17 cellular contexts compared by ENCODE assay signal in the genomic region with DNA sequence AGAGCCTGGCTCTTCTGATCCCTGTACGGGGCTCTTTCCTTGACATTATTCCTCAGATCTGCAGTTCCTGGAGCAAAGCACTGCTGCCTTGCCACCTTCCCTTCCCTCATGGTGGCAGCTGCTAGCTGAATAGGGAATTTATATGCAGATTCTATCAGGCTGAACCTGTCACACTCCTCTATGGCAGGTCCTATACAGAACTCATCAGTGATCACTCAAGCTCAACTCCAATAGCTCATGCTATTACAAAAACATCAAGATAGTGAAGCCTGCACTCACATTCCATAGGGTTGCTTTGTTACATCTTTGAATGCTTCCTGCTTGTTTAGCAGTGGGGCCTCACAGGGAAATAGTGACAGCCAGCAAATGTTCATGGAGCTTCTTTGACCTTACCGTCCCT.
A peak's percentile ranks its signal among the peaks of the same experiment; 100 is the strongest.
DNase-seq lines count a peak whose midpoint lies in the region; ATAC-seq and TF ChIP-seq lines count a peak whose summit lies in the region.
"Had no signal": no experiment of that assay in that cellular context is flagged by ENCODE, and none has a peak within 500 bp of the region (broad histone marks: within the 10 kb centered on the region; RNA-seq: fewer than 3 reads in every experiment).

No MANE protein-coding gene starts in this region.

- H3F3A ChIP-seq in neural cell (ENCODE audit: insufficient read depth, low read length, poor library complexity, severe bottlenecking) = no peaks in the 10 kb centered on the region

- TF ChIP-seq POLR2A in esophagus muscularis mucosa (IDR thresholded peaks at IDR 0.05; ENCODE audit: low read depth) (no peak), vagina (IDR thresholded peaks at IDR 0.05) (no peak)

- peak; percentile 66 for TF ChIP-seq RAD21 in neural cell (conservative IDR thresholded peaks at IDR 0.05)

- no peaks in the 10 kb centered on the region for H3K36me3 ChIP-seq in esophagus muscularis mucosa
- no peaks in the 10 kb centered on the region for H3K36me3 ChIP-seq in neural cell (ENCODE audit: insufficient read depth, low read length)
- H3K36me3 ChIP-seq in vagina = no peaks in the 10 kb centered on the region

- H4K20me1 ChIP-seq in neural cell (ENCODE audit: insufficient read depth) = no peaks in the 10 kb centered on the region

- H3K27ac ChIP-seq in esophagus muscularis mucosa (replicated peaks in 1 of 4) = no peak overlapping the region
- peak overlapping the region; percentile 92 for H3K27ac ChIP-seq in neural cell (ENCODE audit: low read length)
- no peak overlapping the region for H3K27ac ChIP-seq in vagina
- H3K27ac ChIP-seq: 22Rv1, A549, C4-2B had no signal

- ATAC-seq in GM21447 (IDR thresholded peaks at IDR 0.05; ENCODE audit: unreplicated experiment) (no peak), omental fat pad (ENCODE audit: low FRiP score) (no peak)
- ATAC-seq: A549 had no signal

- peak overlapping the region; percentile 52 for H3K9ac ChIP-seq in neural cell (ENCODE audit: low read length)

- H3K4me3 ChIP-seq in esophagus muscularis mucosa (no peak overlapping the region), neural cell (ENCODE audit: low read length) (peak overlapping the region; percentile 43), vagina (no peak overlapping the region)
- H3K4me3 ChIP-seq: A549 had no signal

- H3K4me1 ChIP-seq in esophagus muscularis mucosa (peaks cover 0 to 6% (median 0%) of the 10 kb centered on the region in 4 donors), vagina (no peaks in the 10 kb centered on the region)
- H3K4me1 ChIP-seq: A549, Caco-2 had no signal

- no peaks in the 10 kb centered on the region for H3K9me2 ChIP-seq in neural cell (ENCODE audit: insufficient read depth, low read length)

- DNase-seq in NCI-H146 (lab: John Stamatoyannopoulos, UW) (peak; percentile 17), NCI-H146 treated with DMSO at 0.1 percent for 48 hours (lab: John Stamatoyannopoulos, UW; ENCODE audit: unreplicated experiment) (no peak), esophagus muscularis mucosa (ENCODE audit: extremely low spot score) (peak; percentile 66), vagina (ENCODE audit: extremely low spot score in 2 of 2) (peak; percentile 27 to 37), dermis blood vessel endothelial cell (no peak), omental fat pad (ENCODE audit: low spot score) (no peak)
- DNase-seq: AML-193; Caco-2; CD4-positive, alpha-beta T cell; GDM1; GOT3; H9 had no signal

- WGBS in esophagus muscularis mucosa = 88% methylated on average over 2 of the region's 2 CpGs

- intact Hi-C loops in esophagus muscularis mucosa (cut with DNase I) (no loop called here), vagina (cut with DNase I) (no loop called here)

- peak overlapping the region; percentile 66 for H3K4me2 ChIP-seq in neural cell (ENCODE audit: low read length)
- H3K4me2 ChIP-seq: A549 had no signal

- H3K27me3 ChIP-seq in esophagus muscularis mucosa (no peaks in the 10 kb centered on the region), neural cell (ENCODE audit: insufficient read depth, low read depth, low read length) (no peaks in the 10 kb centered on the region), vagina (no peaks in the 10 kb centered on the region)

- H3K9me3 ChIP-seq in esophagus muscularis mucosa = no peaks in the 10 kb centered on the region
- H3K9me3 ChIP-seq in neural cell (ENCODE audit: low read length) = no peaks in the 10 kb centered on the region
- no peaks in the 10 kb centered on the region for H3K9me3 ChIP-seq in vagina
- H3K9me3 ChIP-seq: A549, Caco-2 had no signal

- TF ChIP-seq CTCF in esophagus muscularis mucosa (IDR thresholded peaks at IDR 0.05) (no peak), neural cell (IDR thresholded peaks at IDR 0.05; ENCODE audit: poor library complexity, severe bottlenecking) (peak; percentile 54), vagina (IDR thresholded peaks at IDR 0.05) (no peak), omental fat pad (IDR thresholded peaks at IDR 0.05) (no peak)

- no peaks in the 10 kb centered on the region for H3K79me2 ChIP-seq in neural cell (replicated peaks; ENCODE audit: insufficient read depth, low read length)

- TF ChIP-seq EP300 in esophagus muscularis mucosa (IDR thresholded peaks at IDR 0.05) (no peak), neural cell (conservative IDR thresholded peaks at IDR 0.05; ENCODE audit: poor library complexity, severe bottlenecking) (peak; percentile 98)

- H2AFZ ChIP-seq in neural cell (ENCODE audit: low read depth, low read length) = peak overlapping the region; percentile 35

TF ChIP-seq in neural cell, 6 proteins besides CTCF, POLR2A, EP300 and RAD21:
- TF ChIP-seq POLR2AphosphoS5 (IDR thresholded peaks at IDR 0.05) (peak; percentile 88), MXI1 (conservative IDR thresholded peaks at IDR 0.05; ENCODE audit: poor library complexity, severe bottlenecking) (no peak), SMC3 (conservative IDR thresholded peaks at IDR 0.05; ENCODE audit: poor library complexity) (peak; percentile 52), EZH2 (IDR thresholded peaks at IDR 0.05; ENCODE audit: borderline replicate concordance, insufficient read depth, low read length, poor library complexity, severe bottlenecking) (no peak), TAF1 (IDR thresholded peaks at IDR 0.05; ENCODE audit: low read depth) (no peak)
- TF ChIP-seq, protein P1, sequence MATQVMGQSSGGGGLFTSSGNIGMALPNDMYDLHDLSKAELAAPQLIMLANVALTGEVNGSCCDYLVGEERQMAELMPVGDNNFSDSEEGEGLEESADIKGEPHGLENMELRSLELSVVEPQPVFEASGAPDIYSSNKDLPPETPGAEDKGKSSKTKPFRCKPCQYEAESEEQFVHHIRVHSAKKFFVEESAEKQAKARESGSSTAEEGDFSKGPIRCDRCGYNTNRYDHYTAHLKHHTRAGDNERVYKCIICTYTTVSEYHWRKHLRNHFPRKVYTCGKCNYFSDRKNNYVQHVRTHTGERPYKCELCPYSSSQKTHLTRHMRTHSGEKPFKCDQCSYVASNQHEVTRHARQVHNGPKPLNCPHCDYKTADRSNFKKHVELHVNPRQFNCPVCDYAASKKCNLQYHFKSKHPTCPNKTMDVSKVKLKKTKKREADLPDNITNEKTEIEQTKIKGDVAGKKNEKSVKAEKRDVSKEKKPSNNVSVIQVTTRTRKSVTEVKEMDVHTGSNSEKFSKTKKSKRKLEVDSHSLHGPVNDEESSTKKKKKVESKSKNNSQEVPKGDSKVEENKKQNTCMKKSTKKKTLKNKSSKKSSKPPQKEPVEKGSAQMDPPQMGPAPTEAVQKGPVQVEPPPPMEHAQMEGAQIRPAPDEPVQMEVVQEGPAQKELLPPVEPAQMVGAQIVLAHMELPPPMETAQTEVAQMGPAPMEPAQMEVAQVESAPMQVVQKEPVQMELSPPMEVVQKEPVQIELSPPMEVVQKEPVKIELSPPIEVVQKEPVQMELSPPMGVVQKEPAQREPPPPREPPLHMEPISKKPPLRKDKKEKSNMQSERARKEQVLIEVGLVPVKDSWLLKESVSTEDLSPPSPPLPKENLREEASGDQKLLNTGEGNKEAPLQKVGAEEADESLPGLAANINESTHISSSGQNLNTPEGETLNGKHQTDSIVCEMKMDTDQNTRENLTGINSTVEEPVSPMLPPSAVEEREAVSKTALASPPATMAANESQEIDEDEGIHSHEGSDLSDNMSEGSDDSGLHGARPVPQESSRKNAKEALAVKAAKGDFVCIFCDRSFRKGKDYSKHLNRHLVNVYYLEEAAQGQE (IDR thresholded peaks at IDR 0.05; ENCODE audit: borderline replicate concordance) = peak; percentile 91

Comparison
In these comparisons a context has a peak if more than half of its experiments do, and no peak if none do; other contexts are left out.
1. DNase-seq: peak in NCI-H146 (single experiment), esophagus muscularis mucosa (single experiment) and vagina (2 of 2); none in NCI-H146 treated with DMSO at 0.1 percent for 48 hours (single experiment), dermis blood vessel endothelial cell (single experiment) and omental fat pad (single experiment).